In the genomic region with DNA sequence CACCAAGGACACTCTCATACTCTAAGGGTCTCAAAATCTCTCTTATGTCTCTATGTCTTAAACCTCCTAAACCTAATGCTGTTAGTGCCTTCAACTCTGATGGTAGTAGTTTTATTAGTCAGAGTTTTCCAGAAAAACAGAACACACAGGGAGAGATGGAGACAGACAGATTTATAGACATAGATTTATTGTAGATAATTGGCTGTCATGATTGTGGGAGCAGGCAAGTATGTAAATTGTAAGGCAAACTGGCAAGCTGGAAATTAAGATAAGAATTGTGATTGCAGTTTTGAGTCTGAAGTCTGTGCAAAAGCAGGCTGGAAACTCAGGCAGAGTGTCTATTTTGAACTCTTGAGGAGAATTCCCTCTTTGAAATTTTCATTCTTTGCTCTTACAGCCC, we compare ENCODE assay signal across 36 cellular contexts.
"Had no signal": no experiment of that assay in that cellular context is flagged by ENCODE, and none has a peak within 500 bp of the region (broad histone marks: within the 10 kb centered on the region; RNA-seq: fewer than 3 reads in every experiment).

No MANE protein-coding gene starts in this region.

- H3K4me1 ChIP-seq: adrenal gland, body of pancreas, breast epithelium had no signal

- H3K36me3 ChIP-seq: adrenal gland, brain microvascular endothelial cell, breast epithelium had no signal

- H3K4me3 ChIP-seq: adrenal gland, body of pancreas, breast epithelium had no signal

- DNase-seq: activated B cell treated with CpG ODN at 0.5 μM for 24 hours; activated CD4-positive, alpha-beta memory T cell treated with anti-CD3 and anti-CD28 coated beads for 36 hours; activated CD4-positive, alpha-beta T cell treated with anti-CD3 and anti-CD28 coated beads for 4 hours; activated CD4-positive, alpha-beta T cell treated with anti-CD3 and anti-CD28 coated beads, Interleukin-2, amount 10 ng/mL, durations not matched to agents 24 days and 14 days; activated CD4-positive, alpha-beta T cell treated with anti-CD3 and anti-CD28 coated beads, Interleukin-2, amount 50 U/mL, for 1 hour; activated CD4-positive, alpha-beta T cell treated with anti-CD3 and anti-CD28 coated beads, Interleukin-2, amount 50 U/mL, for 4 hours; activated CD4-positive, CD25-positive, alpha-beta regulatory T cell treated with anti-CD3 and anti-CD28 coated beads, Interleukin-2, amount 50 U/mL, for 72 hours; activated CD8-positive, alpha-beta memory T cell treated with anti-CD3 and anti-CD28 coated beads, Interleukin-2, amount 50 U/mL, for 4 hours; activated CD8-positive, alpha-beta T cell treated with anti-CD3 and anti-CD28 coated beads for 36 hours; activated effector memory CD4-positive, alpha-beta T cell treated with anti-CD3 and anti-CD28 coated beads, Interleukin-2, amount 50 U/mL, for 16 hours; activated gamma-delta T cell treated with Interleukin-2 at 50 U/mL for 16 hours; activated naive CD4-positive, alpha-beta T cell; activated naive CD4-positive, alpha-beta T cell treated with anti-CD3 and anti-CD28 coated beads for 36 hours; activated naive CD4-positive, alpha-beta T cell treated with anti-CD3 and anti-CD28 coated beads, Interleukin-2, amount 50 U/mL, for 16 hours; activated naive CD8-positive, alpha-beta T cell treated with anti-CD3 and anti-CD28 coated beads for 36 hours; activated T-cell treated with anti-CD3 and anti-CD28 coated beads for 4 hours; activated T-cell treated with anti-CD3 and anti-CD28 coated beads, Interleukin-2, amount 50 U/mL, for 1 hour; activated T-cell treated with anti-CD3 and anti-CD28 coated beads, Interleukin-2, amount 50 U/mL, for 4 hours; activated T-cell treated with anti-CD3 and anti-CD28 coated beads, Interleukin-2, amount 50 U/mL, for 72 hours; adrenal gland; amniotic stem cell; aorta; body of pancreas; brain microvascular endothelial cell; central memory CD4-positive, alpha-beta T cell; T-helper 2 cell; T-helper 9 cell had no signal

- H3K27ac Mint-ChIP-seq: activated B cell treated with CpG ODN at 0.5 μM for 24 hours; activated CD4-positive, alpha-beta memory T cell treated with anti-CD3 and anti-CD28 coated beads for 36 hours; activated CD4-positive, alpha-beta T cell treated with anti-CD3 and anti-CD28 coated beads, Interleukin-2, amount 10 ng/mL, durations not matched to agents 24 days and 14 days; activated CD8-positive, alpha-beta T cell treated with anti-CD3 and anti-CD28 coated beads for 36 hours; activated naive CD4-positive, alpha-beta T cell treated with anti-CD3 and anti-CD28 coated beads for 36 hours; activated naive CD4-positive, alpha-beta T cell treated with anti-CD3 and anti-CD28 coated beads, Interleukin-2, amount 50 U/mL, for 72 hours; activated naive CD8-positive, alpha-beta T cell treated with anti-CD3 and anti-CD28 coated beads for 36 hours; activated T-cell treated with anti-CD3 and anti-CD28 coated beads, Interleukin-2, amount 50 U/mL, for 72 hours; activated T-helper 1 cell treated with anti-CD3 and anti-CD28 coated beads, Interleukin-12 subunit alpha, Interleukin-12 subunit beta, Interleukin-2, Interleukin-4 antibody, amounts not matched to agents 30 ng/mL and 10 ng/mL and 1 ng/mL, durations not matched to agents 14 hours and 24 hours and 36 hours; activated T-helper 17 cell treated with anti-CD3 and anti-CD28 coated beads, Interleukin-2, amount 50 U/mL, for 72 hours; T-helper 1 cell treated with Interleukin-12 subunit alpha and Interleukin-12 subunit beta and Interleukin-4 antibody, amounts not matched to agents 30 μg/mL and 1 μg/mL, for 36 hours; T-helper 2 cell treated with Interferon-gamma antibody and Interleukin-4, amounts not matched to agents 5 μg/mL and 100 μg/mL, for 36 hours had no signal

- H3K4me3 Mint-ChIP-seq: activated B cell treated with CpG ODN at 0.5 μM for 24 hours; activated CD4-positive, alpha-beta memory T cell treated with anti-CD3 and anti-CD28 coated beads for 36 hours; activated CD4-positive, alpha-beta T cell treated with anti-CD3 and anti-CD28 coated beads, Interleukin-2, amount 10 ng/mL, durations not matched to agents 24 days and 14 days; activated CD8-positive, alpha-beta T cell treated with anti-CD3 and anti-CD28 coated beads for 36 hours; activated naive CD4-positive, alpha-beta T cell treated with anti-CD3 and anti-CD28 coated beads for 36 hours; activated naive CD8-positive, alpha-beta T cell treated with anti-CD3 and anti-CD28 coated beads for 36 hours; activated T-cell treated with anti-CD3 and anti-CD28 coated beads, Interleukin-2, amount 50 U/mL, for 4 hours; activated T-cell treated with anti-CD3 and anti-CD28 coated beads, Interleukin-2, amount 50 U/mL, for 72 hours; activated T-helper 1 cell treated with anti-CD3 and anti-CD28 coated beads, Interleukin-12 subunit alpha, Interleukin-12 subunit beta, Interleukin-2, Interleukin-4 antibody, amounts not matched to agents 30 ng/mL and 10 ng/mL and 1 ng/mL, durations not matched to agents 14 hours and 24 hours and 36 hours; activated T-helper 17 cell treated with anti-CD3 and anti-CD28 coated beads, Interleukin-2, amount 50 U/mL, for 72 hours; T-helper 1 cell treated with Interleukin-12 subunit alpha and Interleukin-12 subunit beta and Interleukin-4 antibody, amounts not matched to agents 30 μg/mL and 1 μg/mL, for 36 hours; T-helper 2 cell treated with Interferon-gamma antibody and Interleukin-4, amounts not matched to agents 5 μg/mL and 100 μg/mL, for 36 hours had no signal

- H3K9me3 Mint-ChIP-seq: activated B cell treated with CpG ODN at 0.5 μM for 24 hours; activated naive CD8-positive, alpha-beta T cell treated with anti-CD3 and anti-CD28 coated beads for 36 hours had no signal

- H3K4me1 Mint-ChIP-seq: activated B cell treated with CpG ODN at 0.5 μM for 24 hours; activated CD4-positive, alpha-beta T cell treated with anti-CD3 and anti-CD28 coated beads, Interleukin-2, amount 10 ng/mL, durations not matched to agents 24 days and 14 days; activated naive CD8-positive, alpha-beta T cell treated with anti-CD3 and anti-CD28 coated beads for 36 hours; activated T-helper 17 cell treated with anti-CD3 and anti-CD28 coated beads, Interleukin-2, amount 50 U/mL, for 72 hours had no signal

- H3K27me3 Mint-ChIP-seq: activated B cell treated with CpG ODN at 0.5 μM for 24 hours; activated CD4-positive, alpha-beta memory T cell treated with anti-CD3 and anti-CD28 coated beads for 36 hours; activated CD4-positive, alpha-beta T cell treated with anti-CD3 and anti-CD28 coated beads, Interleukin-2, amount 10 ng/mL, durations not matched to agents 24 days and 14 days; activated CD8-positive, alpha-beta T cell treated with anti-CD3 and anti-CD28 coated beads for 36 hours; activated naive CD8-positive, alpha-beta T cell treated with anti-CD3 and anti-CD28 coated beads for 36 hours; activated T-helper 17 cell treated with anti-CD3 and anti-CD28 coated beads, Interleukin-2, amount 50 U/mL, for 72 hours had no signal

- H3K27ac ChIP-seq: adrenal gland, body of pancreas, brain microvascular endothelial cell, breast epithelium, VCaP had no signal

- H3K9me3 ChIP-seq: adrenal gland, body of pancreas, breast epithelium had no signal

- H3K36me3 Mint-ChIP-seq: activated CD4-positive, alpha-beta memory T cell treated with anti-CD3 and anti-CD28 coated beads for 36 hours; activated naive CD8-positive, alpha-beta T cell treated with anti-CD3 and anti-CD28 coated beads for 36 hours had no signal

- H3K27me3 ChIP-seq: adrenal gland, body of pancreas, brain microvascular endothelial cell, breast epithelium had no signal

- FAIRE-seq: astrocyte, TTC549 had no signal
